8 cellular contexts compared by ENCODE assay signal in the genomic region with DNA sequence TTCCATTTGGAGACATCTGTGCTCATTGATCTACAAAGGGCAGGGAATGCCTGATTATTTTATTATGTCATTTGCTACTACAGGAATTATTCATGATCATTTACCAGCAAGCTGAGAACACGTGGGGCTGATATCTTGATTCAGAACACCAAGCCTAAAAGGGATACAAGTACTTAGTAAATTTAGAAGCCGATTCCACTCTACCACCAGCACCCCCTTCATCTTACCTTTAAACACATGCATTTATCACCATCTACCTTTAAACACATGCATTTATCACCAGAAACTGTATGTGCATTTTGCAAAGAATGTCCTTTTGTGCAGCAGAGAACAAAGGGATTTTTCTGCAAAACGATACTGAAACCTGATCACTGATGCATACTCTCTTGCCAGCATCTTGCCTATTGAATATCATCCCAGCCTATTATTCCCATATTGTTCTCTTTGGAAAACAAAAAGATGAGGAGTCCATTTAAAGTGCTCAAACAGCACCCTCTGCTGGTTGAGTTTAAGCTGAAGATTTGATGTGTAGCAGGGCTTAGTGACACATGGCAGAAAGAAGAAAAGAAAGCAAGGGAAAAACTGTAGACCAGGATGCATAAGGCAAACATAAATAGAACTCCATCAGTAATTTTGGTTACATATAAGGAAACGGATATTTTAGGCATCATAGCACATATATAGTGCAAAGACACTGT.
DNase-seq lines count a peak whose midpoint lies in the region; ATAC-seq, FAIRE-seq and TF ChIP-seq lines count a peak whose summit lies in the region.

No MANE protein-coding gene starts in this region.

- peak; percentile 96 for FAIRE-seq in islet of Langerhans (lab: Jason Lieb, UNC)

- peak; percentile 16 for DNase-seq in BJ (ENCODE audit: low read depth)
- peak; percentile 93 for DNase-seq in NCI-H128 (lab: John Stamatoyannopoulos, UW; ENCODE audit: unreplicated experiment)
- peak; percentile 94 for DNase-seq in SK-MEL-5 (ENCODE audit: low read depth, low spot score)
- peak in 37 of 61 donors; percentile 1 to 84 (median 34) for DNase-seq in caudate nucleus (lab: John Stamatoyannopoulos, UW)

- H3K36me3 Mint-ChIP-seq in stimulated activated memory B cell treated with anti-CD40 and anti-IgM and Interleukin-4, amounts not matched to agents 10 μg/mL and 1 μg/mL and 100 μg/mL, for 72 hours, result peaks cover 16% of the 10 kb centered on the region

- POLR2A ChIA-PET in BJ (lab: Charles Lee), result interaction anchor here (0.6 kb wide), 1 partner anchor 429 kb away, joined by 3 read pairs; no protein-coding TSS in a partner anchor

- H3K9me3 Mint-ChIP-seq in stimulated activated memory B cell treated with anti-CD40 and anti-IgM and Interleukin-4, amounts not matched to agents 10 μg/mL and 1 μg/mL and 100 μg/mL, for 72 hours, result peaks cover 7% of the 10 kb centered on the region

- H3K27me3 Mint-ChIP-seq in stimulated activated memory B cell treated with anti-CD40 and anti-IgM and Interleukin-4, amounts not matched to agents 10 μg/mL and 1 μg/mL and 100 μg/mL, for 72 hours, result no peaks in the 10 kb centered on the region

- no peak overlapping the region for H3K27ac ChIP-seq in caudate nucleus (ENCODE audit: low read depth, low read length)

- in situ Hi-C loops in SK-MEL-5 (cut with HindIII; ENCODE audit: low pct_unique_long_range_greater_than_20kb, low sequenced_read_pairs), result no loop called here

- no peak overlapping the region for H3K27ac Mint-ChIP-seq in stimulated activated memory B cell treated with anti-CD40 and anti-IgM and Interleukin-4, amounts not matched to agents 10 μg/mL and 1 μg/mL and 100 μg/mL, for 72 hours

- CTCF ChIA-PET in BJ (lab: Yijun Ruan, JAX), result interaction anchor here (1.0 to 3.7 kb wide), 5 partner anchors 12 to 1189 kb away, joined by 3 to 28 read pairs (median 6); no protein-coding TSS in a partner anchor

- no peaks in the 10 kb centered on the region for H3K36me3 ChIP-seq in BJ (ENCODE audit: control insufficient read depth, insufficient read depth, low read length)

- H3K4me1 Mint-ChIP-seq in stimulated activated memory B cell treated with anti-CD40 and anti-IgM and Interleukin-4, amounts not matched to agents 10 μg/mL and 1 μg/mL and 100 μg/mL, for 72 hours, result peaks cover 22% of the 10 kb centered on the region

- no peak overlapping the region for H3K4me3 ChIP-seq in BJ (ENCODE audit: low read depth, low read length)

- H3K4me3 Mint-ChIP-seq in stimulated activated memory B cell treated with anti-CD40 and anti-IgM and Interleukin-4, amounts not matched to agents 10 μg/mL and 1 μg/mL and 100 μg/mL, for 72 hours, result no peak overlapping the region

- H3K27me3 ChIP-seq in BJ (ENCODE audit: control insufficient read depth, insufficient read depth, low read length), result no peaks in the 10 kb centered on the region

- TF ChIP-seq CTCF in BJ (IDR thresholded peaks at IDR 0.05; ENCODE audit: insufficient read depth, low read depth, low read length), result peak; percentile 63

- peak; percentile 72 for ATAC-seq in GM18505 (IDR thresholded peaks at IDR 0.05; ENCODE audit: unreplicated experiment)
- peak; percentile 91 for ATAC-seq in HG02870 (IDR thresholded peaks at IDR 0.05; ENCODE audit: unreplicated experiment)
- ATAC-seq in stimulated activated memory B cell treated with anti-CD40 and anti-IgM and Interleukin-4, amounts not matched to agents 10 μg/mL and 1 μg/mL and 100 μg/mL, for 72 hours, result peak; percentile 94

- TF ChIP-seq POLR2A in GM18505 (IDR thresholded peaks at IDR 0.05; ENCODE audit: borderline replicate concordance, extremely low read depth, insufficient read depth, insufficient read length), result peak; percentile 31

Comparison
In these comparisons a context has a peak if more than half of its experiments do, and no peak if none do; other contexts are left out.
1. DNase-seq: peak in every context shown above with its lines; median percentile 94 in SK-MEL-5; 93 in NCI-H128; 34 in caudate nucleus; 16 in BJ.